In genomic region chr2:189208254-189208653, GRCh38 we compare ENCODE assay signal across 27 cellular contexts. TPM values are rescaled to one million over a fixed set of nuclear protein-coding genes. Genes with fewer than 3 reads are reported as not detected.
DNase-seq lines count a peak whose midpoint lies in the region; ATAC-seq, FAIRE-seq and TF ChIP-seq lines count a peak whose summit lies in the region.
"Had no signal": no experiment of that assay in that cellular context is flagged by ENCODE, and none has a peak within 500 bp of the region (broad histone marks: within the 10 kb centered on the region; RNA-seq: fewer than 3 reads in every experiment).

No MANE protein-coding gene starts in this region.

- no peaks in the 10 kb centered on the region for H3K9me3 ChIP-seq in endothelial cell of umbilical vein (replicated peaks; ENCODE audit: control insufficient read depth, insufficient read depth, low read length)
- H3K9me3 ChIP-seq: body of pancreas, esophagus squamous epithelium, gastroesophageal sphincter, left lung, mucosa of descending colon, prostate gland, upper lobe of right lung had no signal

- no peaks in the 10 kb centered on the region for H3K27me3 ChIP-seq in endothelial cell of umbilical vein (ENCODE audit: control insufficient read depth in 2 of 2, insufficient read depth in 2 of 2, low read length in 2 of 2)
- H3K27me3 ChIP-seq: body of pancreas, esophagus squamous epithelium, gastroesophageal sphincter, left lung, upper lobe of right lung had no signal

- H3K79me2 ChIP-seq in endothelial cell of umbilical vein (ENCODE audit: control insufficient read depth, insufficient read depth, low read length) = no peaks in the 10 kb centered on the region

- no peak overlapping the region for H3K4me3 ChIP-seq in endothelial cell of umbilical vein (replicated peaks in 1 of 3; ENCODE audit: insufficient read depth in 1 of 3, low read depth in 1 of 3, low read length in 3 of 3)
- H3K4me3 ChIP-seq: body of pancreas, esophagus squamous epithelium, gastroesophageal sphincter, left lung, mucosa of descending colon, prostate gland, upper lobe of right lung had no signal

- BruUV-seq in endothelial cell of umbilical vein (replicated peaks; lab: Mats Ljungman, UMichigan) = no TSS peak

- no peaks in the 10 kb centered on the region for H3K36me3 ChIP-seq in endothelial cell of umbilical vein (ENCODE audit: control insufficient read depth in 2 of 2, extremely low read depth in 1 of 2, insufficient read depth in 2 of 2, low read length in 2 of 2)
- H3K36me3 ChIP-seq: esophagus squamous epithelium, gastroesophageal sphincter, left lung, prostate gland, upper lobe of right lung had no signal

- intact Hi-C loops in endothelial cell of umbilical vein (cut with micrococcal nuclease) = no loop called here

- POLR2A ChIA-PET in endothelial cell of umbilical vein (lab: Charles Lee) = no interaction called here

- TF ChIP-seq CTCF in endothelial cell of umbilical vein (IDR thresholded peaks at IDR 0.05; ENCODE audit: extremely low read depth in 1 of 2, insufficient read depth in 1 of 2, low read depth in 1 of 2, low read length in 2 of 2) = no peak

- TF ChIP-seq POLR2A in endothelial cell of umbilical vein (IDR thresholded peaks at IDR 0.05; ENCODE audit: low read depth, low read length) = no peak

- peak overlapping the region; percentile 34 for H2AFZ ChIP-seq in endothelial cell of umbilical vein (ENCODE audit: low read depth, low read length)

- DNase-seq in COLO829 (ENCODE audit: low spot score) (peak; percentile 19), OCI-M1 (lab: John Stamatoyannopoulos, UW) (peak; percentile 22), endothelial cell of umbilical vein (ENCODE audit: low read depth, low spot score) (peak; percentile 68), pulmonary artery endothelial cell (ENCODE audit: low read depth, low spot score) (peak; percentile 51), RCC 7860 (ENCODE audit: low spot score) (no peak), GM19239 (ENCODE audit: insufficient read length, low spot score) (no peak), activated T-cell treated with anti-CD3 and anti-CD28 coated beads for 4 hours (no peak)
- DNase-seq: ACHN; activated CD4-positive, alpha-beta memory T cell treated with anti-CD3 and anti-CD28 coated beads, Interleukin-2, amount 10 ng/mL, durations not matched to agents 7 days and 5 days; activated effector memory CD4-positive, alpha-beta T cell treated with anti-CD3 and anti-CD28 coated beads, Interleukin-2, amount 50 U/mL, for 16 hours; body of pancreas; effector memory CD4-positive, alpha-beta T cell; esophagus squamous epithelium; hippocampal formation; left lung; mucosa of descending colon; NCI-H1105; NCI-H2029 treated with DMSO at 0.1 percent for 48 hours; NCI-H226; NCI-H774; nephron progenitor cell; T1000; upper lobe of right lung had no signal

- H3K9ac ChIP-seq in endothelial cell of umbilical vein (replicated peaks; ENCODE audit: extremely low read depth, insufficient read depth, low read length) = no peak overlapping the region

- dilution Hi-C loops in endothelial cell of umbilical vein (cut with MboI; ENCODE audit: extremely low pct_ligation_motif_present, low sequenced_read_pairs) = no loop called here

- H3K4me1 ChIP-seq in endothelial cell of umbilical vein (ENCODE audit: control insufficient read depth, extremely low read depth, insufficient read depth, low read length) = peaks cover 42% of the 10 kb centered on the region
- H3K4me1 ChIP-seq: body of pancreas, prostate gland had no signal

- ATAC-seq in GM18870 (IDR thresholded peaks at IDR 0.05; ENCODE audit: unreplicated experiment) = no peak
- ATAC-seq: body of pancreas, gastroesophageal sphincter, HCT116, left lung, mucosa of descending colon, upper lobe of right lung had no signal

- no peak overlapping the region for H3K27ac ChIP-seq in endothelial cell of umbilical vein (ENCODE audit: insufficient read depth, low read depth, low read length)
- H3K27ac ChIP-seq: body of pancreas, left lung, prostate gland, upper lobe of right lung had no signal

- H3K9me1 ChIP-seq in endothelial cell of umbilical vein (replicated peaks; ENCODE audit: control insufficient read depth, extremely low read depth, insufficient read depth, low read length) = no peaks in the 10 kb centered on the region

- CTCF ChIA-PET in endothelial cell of umbilical vein (lab: Charles Lee) = interaction anchor here (2.1 to 6.2 kb wide), 4 partner anchors 13 to 79 kb away, joined by 5 to 55 read pairs (median 27); partner anchors contain the start of gene COL5A2

- H3K4me2 ChIP-seq in endothelial cell of umbilical vein (ENCODE audit: insufficient read depth, low read length) = peak overlapping the region; percentile 4

- FAIRE-seq in endothelial cell of umbilical vein (lab: Jason Lieb, UNC) (peak; percentile 35), RCC 7860 (lab: Jason Lieb, UNC) (no peak), GM19239 (lab: Jason Lieb, UNC) (no peak)

- H4K20me1 ChIP-seq in endothelial cell of umbilical vein (replicated peaks; ENCODE audit: control insufficient read depth, extremely low read depth, insufficient read depth, low read length) = no peaks in the 10 kb centered on the region

TF ChIP-seq in endothelial cell of umbilical vein, 7 proteins besides CTCF, POLR2A, EP300 and RAD21:
- TF ChIP-seq GATA2 (IDR thresholded peaks at IDR 0.05; ENCODE audit: insufficient read depth, insufficient read length, low read depth, low read length) = no peak
- no peak for TF ChIP-seq MAX (IDR thresholded peaks at IDR 0.05; ENCODE audit: insufficient read depth, insufficient read length)
- TF ChIP-seq MYC (IDR thresholded peaks at IDR 0.05; ENCODE audit: low read depth, low read length) = no peak
- TF ChIP-seq FOS (IDR thresholded peaks at IDR 0.05; ENCODE audit: borderline replicate concordance, insufficient read depth, low read length) = no peak
- no peak for TF ChIP-seq POLR2AphosphoS5 (IDR thresholded peaks at IDR 0.05; ENCODE audit: insufficient read depth, low read depth, low read length)
- no peak for TF ChIP-seq EZH2 (IDR thresholded peaks at IDR 0.05; ENCODE audit: borderline replicate concordance, low read depth, low read length, severe bottlenecking)
- no peak for TF ChIP-seq JUN (IDR thresholded peaks at IDR 0.05; ENCODE audit: borderline replicate concordance, insufficient read depth, insufficient read length, low read depth)

RNA-seq across cellular contexts. Expression of gene COL5A2, which starts 28.7 kb away (rescaled TPM):
- total RNA-seq in endothelial cell of umbilical vein = 123 and 138 TPM in 2 replicates
- 40.6 and 47.4 TPM in 2 replicates for polyA plus RNA-seq in endothelial cell of umbilical vein
- polyA plus RNA-seq in endothelial cell of umbilical vein (2011; cell fraction: cytosol; rRNA removed) = 59.0 and 66.0 TPM in 2 replicates
- polyA plus RNA-seq in endothelial cell of umbilical vein (2011; cell fraction: nucleus; rRNA removed) = 139 and 148 TPM in 2 replicates
- 148 and 260 TPM in 2 replicates for polyA plus RNA-seq in endothelial cell of umbilical vein (2012)
- polyA minus RNA-seq in endothelial cell of umbilical vein = 126 and 150 TPM in 2 replicates
- polyA minus RNA-seq in endothelial cell of umbilical vein (2011; cell fraction: cytosol; rRNA and poly(A)+ RNA removed) = 0.61 TPM
- polyA minus RNA-seq in endothelial cell of umbilical vein (2011; cell fraction: nucleus; rRNA and poly(A)+ RNA removed) = 65.6 and 71.3 TPM in 2 replicates
- 188 and 239 TPM in 2 replicates for total RNA-seq in pulmonary artery endothelial cell

Comparison
In these comparisons a context has a peak if more than half of its experiments do, and no peak if none do; other contexts are left out.
1. DNase-seq: peak in COLO829 (single experiment), OCI-M1 (single experiment), endothelial cell of umbilical vein (single experiment) and pulmonary artery endothelial cell (single experiment); none in RCC 7860 (single experiment), GM19239 (single experiment) and activated T-cell treated with anti-CD3 and anti-CD28 coated beads for 4 hours (single experiment).